Comparison of ENCODE assay signal across 28 cellular contexts in the genomic region with DNA sequence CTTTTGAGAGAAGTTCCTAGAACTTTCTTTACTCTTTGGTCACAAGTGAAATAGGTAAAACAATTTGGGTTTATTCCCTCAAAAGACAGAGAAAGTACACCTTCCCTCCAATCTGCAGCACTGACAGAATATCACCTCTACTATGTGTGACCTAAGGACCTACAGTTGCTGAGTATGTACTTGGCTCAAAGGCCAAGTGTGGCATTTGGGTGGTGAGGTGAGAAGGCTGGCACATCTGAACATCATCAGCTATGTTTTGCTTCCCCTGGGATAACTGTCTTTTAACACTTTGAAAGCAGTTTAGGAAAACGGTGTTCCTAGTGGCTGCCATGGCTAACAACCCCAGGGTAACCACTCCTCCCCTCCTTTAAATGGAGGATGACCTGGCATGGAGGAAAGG.
"Had no signal": no experiment of that assay in that cellular context is flagged by ENCODE, and none has a peak within 500 bp of the region (broad histone marks: within the 10 kb centered on the region; RNA-seq: fewer than 3 reads in every experiment).

No MANE protein-coding gene starts in this region.

- FAIRE-seq: islet of Langerhans, kidney had no signal

- H3K27ac Mint-ChIP-seq: immature natural killer cell; mesothelial cell of epicardium; naive B cell; natural killer cell; neural progenitor cell; stimulated activated naive CD8-positive, alpha-beta T cell treated with anti-CD3 and anti-CD28 coated beads, Interleukin-15, amount 100 ng/mL, for 72 hours; type B pancreatic cell had no signal

- H3K4me1 ChIP-seq: neural progenitor cell, parathyroid adenoma, spleen, tibial nerve, vagina had no signal

- H3K9me3 ChIP-seq: heart left ventricle, neutrophil, psoas muscle, spleen, tibial nerve, vagina had no signal

- H3K4me1 Mint-ChIP-seq: immature natural killer cell; mesothelial cell of epicardium; naive B cell; natural killer cell; nephron progenitor cell; neural progenitor cell; stimulated activated effector memory CD8-positive, alpha-beta T cell treated with anti-CD3 and anti-CD28 coated beads, Interleukin-12 subunit alpha, Interleukin-12 subunit beta, amount 100 ng/mL, for 72 hours; stimulated activated naive CD8-positive, alpha-beta T cell treated with anti-CD3 and anti-CD28 coated beads, Interleukin-15, amount 100 ng/mL, for 72 hours had no signal

- DNase-seq: heart left ventricle; hypothalamus; immature natural killer cell; kidney; mesendoderm; naive B cell; natural killer cell; nephron progenitor cell; occipital lobe; psoas muscle; spleen; stimulated activated CD4-positive, alpha-beta T cell treated with anti-CD3 and anti-CD28 coated beads, Interleukin-4, amount 100 ng/mL, for 24 hours; stimulated activated naive CD4-positive, alpha-beta T cell treated with Interleukin-2 at 50 U/mL for 16 hours; stimulated activated naive CD8-positive, alpha-beta T cell treated with anti-CD3 and anti-CD28 coated beads, Interleukin-15, amount 100 ng/mL, for 72 hours; substantia nigra had no signal

- H3K4me3 Mint-ChIP-seq: immature natural killer cell; mesothelial cell of epicardium; naive B cell; natural killer cell; nephron progenitor cell; neural progenitor cell; stimulated activated effector memory CD8-positive, alpha-beta T cell treated with anti-CD3 and anti-CD28 coated beads, Interleukin-12 subunit alpha, Interleukin-12 subunit beta, amount 100 ng/mL, for 72 hours; stimulated activated naive CD8-positive, alpha-beta T cell treated with anti-CD3 and anti-CD28 coated beads, Interleukin-15, amount 100 ng/mL, for 72 hours; type B pancreatic cell had no signal

- H3K9me3 Mint-ChIP-seq: immature natural killer cell; mesothelial cell of epicardium; naive B cell; natural killer cell; nephron progenitor cell; neural progenitor cell; stimulated activated effector memory CD8-positive, alpha-beta T cell treated with anti-CD3 and anti-CD28 coated beads, Interleukin-12 subunit alpha, Interleukin-12 subunit beta, amount 100 ng/mL, for 72 hours; stimulated activated naive CD8-positive, alpha-beta T cell treated with anti-CD3 and anti-CD28 coated beads, Interleukin-15, amount 100 ng/mL, for 72 hours; type B pancreatic cell had no signal

- H3K79me2 ChIP-seq: parathyroid adenoma had no signal

- H3K9ac ChIP-seq: neural progenitor cell, parathyroid adenoma had no signal

- H3K27me3 Mint-ChIP-seq: naive B cell; stimulated activated naive CD8-positive, alpha-beta T cell treated with anti-CD3 and anti-CD28 coated beads, Interleukin-15, amount 100 ng/mL, for 72 hours; type B pancreatic cell had no signal

- H2AFZ ChIP-seq: neural progenitor cell, parathyroid adenoma had no signal

- H3K4me3 ChIP-seq: heart left ventricle, lung, neural progenitor cell, psoas muscle, skin epidermis, spleen, tibial nerve, vagina had no signal

- H3K27ac ChIP-seq: neural progenitor cell, neutrophil, parathyroid adenoma, psoas muscle, skin epidermis, spleen, tibial nerve, vagina had no signal

- ATAC-seq: left lobe of liver; natural killer cell; psoas muscle; sciatic nerve; stimulated activated effector memory CD8-positive, alpha-beta T cell treated with anti-CD3 and anti-CD28 coated beads, Interleukin-12 subunit alpha, Interleukin-12 subunit beta, amount 100 ng/mL, for 72 hours; stimulated activated naive CD8-positive, alpha-beta T cell treated with anti-CD3 and anti-CD28 coated beads, Interleukin-15, amount 100 ng/mL, for 72 hours had no signal

- H3K27me3 ChIP-seq: heart left ventricle, neural progenitor cell, neutrophil, spleen, tibial nerve, vagina had no signal

- H3K4me2 ChIP-seq: neural progenitor cell had no signal

- H3K36me3 Mint-ChIP-seq: natural killer cell had no signal
